Comparison of ENCODE assay signal across 29 cellular contexts in genomic region chr13:99027661-99028425, GRCh38. TPM values are rescaled to one million over a fixed set of nuclear protein-coding genes. Genes with fewer than 3 reads are reported as not detected.
A peak's percentile ranks its signal among the peaks of the same experiment; 100 is the strongest.
DNase-seq lines count a peak whose midpoint lies in the region; ATAC-seq, FAIRE-seq and TF ChIP-seq lines count a peak whose summit lies in the region.
"Had no signal": no experiment of that assay in that cellular context is flagged by ENCODE, and none has a peak within 500 bp of the region (broad histone marks: within the 10 kb centered on the region; RNA-seq: fewer than 3 reads in every experiment).

No MANE protein-coding gene starts in this region.

- H3K27me3 Mint-ChIP-seq in natural killer cell treated with Interleukin-12 subunit alpha and Interleukin-12 subunit beta and Interleukin-15 and Interleukin-18, amount 100 ng/mL, for 72 hours: peaks cover 0 to 6% of the 10 kb centered on the region in 2 donors
- peaks cover 0 to 8% of the 10 kb centered on the region in 2 donors for H3K27me3 Mint-ChIP-seq in natural killer cell (ENCODE audit: low read depth in 2 of 2)
- no peaks in the 10 kb centered on the region for H3K27me3 Mint-ChIP-seq in T-helper 2 cell treated with Interferon-gamma antibody and Interleukin-4, amounts not matched to agents 5 μg/mL and 100 μg/mL, for 36 hours (ENCODE audit: low read depth)

- H3K36me3 ChIP-seq in bronchial epithelial cell (ENCODE audit: control insufficient read depth, insufficient read depth, low read length): no peaks in the 10 kb centered on the region
- H3K36me3 ChIP-seq: adrenal gland, left ventricle myocardium inferior, neutrophil, spleen, tibial artery had no signal

- intact Hi-C loops in natural killer cell (cut with micrococcal nuclease): loop anchor here (10.0 kb wide), 2 partner anchors 107 to 237 kb away; no protein-coding TSS in a partner anchor

- H3K27ac Mint-ChIP-seq in natural killer cell treated with Interleukin-12 subunit alpha and Interleukin-12 subunit beta and Interleukin-15 and Interleukin-18, amount 100 ng/mL, for 72 hours: peak overlapping the region; percentile 68 to 75
- H3K27ac Mint-ChIP-seq in natural killer cell: no peak overlapping the region
- peak overlapping the region; percentile 66 for H3K27ac Mint-ChIP-seq in T-helper 2 cell treated with Interferon-gamma antibody and Interleukin-4, amounts not matched to agents 5 μg/mL and 100 μg/mL, for 36 hours
- H3K27ac Mint-ChIP-seq: endodermal cell had no signal

- peak; percentile 92 for FAIRE-seq in bronchial epithelial cell (lab: Jason Lieb, UNC)
- FAIRE-seq: islet of Langerhans had no signal

- H3K27me3 ChIP-seq in bronchial epithelial cell (ENCODE audit: control insufficient read depth, insufficient read depth, low read length): no peaks in the 10 kb centered on the region
- H3K27me3 ChIP-seq: adrenal gland, body of pancreas, spleen, tibial artery had no signal

- ATAC-seq in natural killer cell treated with Interleukin-12 subunit alpha and Interleukin-12 subunit beta and Interleukin-15 and Interleukin-18, amount 100 ng/mL, for 72 hours: no peak
- no peak for ATAC-seq in natural killer cell
- ATAC-seq in left lobe of liver: no peak
- ATAC-seq: body of pancreas, PC-3, right cardiac atrium had no signal

- H3K4me1 Mint-ChIP-seq in natural killer cell treated with Interleukin-12 subunit alpha and Interleukin-12 subunit beta and Interleukin-15 and Interleukin-18, amount 100 ng/mL, for 72 hours (ENCODE audit: low read depth in 2 of 2): peaks cover 8 to 36% of the 10 kb centered on the region in 2 donors
- peaks cover 8 to 12% of the 10 kb centered on the region in 2 donors for H3K4me1 Mint-ChIP-seq in natural killer cell
- peaks cover 63% of the 10 kb centered on the region for H3K4me1 Mint-ChIP-seq in T-helper 2 cell treated with Interferon-gamma antibody and Interleukin-4, amounts not matched to agents 5 μg/mL and 100 μg/mL, for 36 hours (ENCODE audit: low read depth)
- H3K4me1 Mint-ChIP-seq: endodermal cell had no signal

- peak overlapping the region; percentile 60 for H3K4me3 Mint-ChIP-seq in natural killer cell treated with Interleukin-12 subunit alpha and Interleukin-12 subunit beta and Interleukin-15 and Interleukin-18, amount 100 ng/mL, for 72 hours
- H3K4me3 Mint-ChIP-seq in natural killer cell: no peak overlapping the region
- H3K4me3 Mint-ChIP-seq in T-helper 2 cell treated with Interferon-gamma antibody and Interleukin-4, amounts not matched to agents 5 μg/mL and 100 μg/mL, for 36 hours: peak overlapping the region; percentile 57
- H3K4me3 Mint-ChIP-seq: endodermal cell had no signal

- no peaks in the 10 kb centered on the region for H3K9me3 Mint-ChIP-seq in natural killer cell treated with Interleukin-12 subunit alpha and Interleukin-12 subunit beta and Interleukin-15 and Interleukin-18, amount 100 ng/mL, for 72 hours
- H3K9me3 Mint-ChIP-seq in natural killer cell: no peaks in the 10 kb centered on the region
- H3K9me3 Mint-ChIP-seq in T-helper 2 cell treated with Interferon-gamma antibody and Interleukin-4, amounts not matched to agents 5 μg/mL and 100 μg/mL, for 36 hours: peaks cover 12% of the 10 kb centered on the region

- no peak for DNase-seq in natural killer cell treated with Interleukin-12 subunit alpha and Interleukin-12 subunit beta and Interleukin-15 and Interleukin-18, amount 100 ng/mL, for 72 hours (ENCODE audit: low spot score)
- DNase-seq in natural killer cell: no peak
- no peak for DNase-seq in T-helper 2 cell treated with Interferon-gamma antibody and Interleukin-4, amounts not matched to agents 5 μg/mL and 100 μg/mL, for 36 hours (ENCODE audit: low spot score)
- no peak for DNase-seq in bronchial epithelial cell (ENCODE audit: low read depth)
- DNase-seq in GM10266 (ENCODE audit: extremely low spot score): no peak
- DNase-seq in left lobe of liver (ENCODE audit: low spot score): no peak
- no peak for DNase-seq in NCI-H526 (lab: John Stamatoyannopoulos, UW)
- DNase-seq: adrenal gland; body of pancreas; Caco-2; dermis blood vessel endothelial cell; DMS79 treated with DMSO at 0.1 percent for 48 hours; endodermal cell; GDM1; GM23248; IMR-90; left ventricle myocardium inferior; MV-4-11; NCI-H1436 treated with DMSO at 0.1 percent for 48 hours; NCI-H226; NCI-H69; PC-3; right cardiac atrium; spleen; stimulated activated CD4-positive, alpha-beta T cell treated with anti-CD3 and anti-CD28 coated beads, Interleukin-2, amount 100 ng/mL, for 24 hours; tibial artery had no signal

- H3K4me3 ChIP-seq in bronchial epithelial cell (ENCODE audit: low read depth, low read length): no peak overlapping the region
- H3K4me3 ChIP-seq: adrenal gland, body of pancreas, GM23248, left ventricle myocardium inferior, SK-N-MC, spleen, tibial artery had no signal

- TF ChIP-seq CTCF in natural killer cell (IDR thresholded peaks at IDR 0.05) (no peak), bronchial epithelial cell (IDR thresholded peaks at IDR 0.05; ENCODE audit: insufficient read depth, low read length, severe bottlenecking) (no peak), GM10266 (IDR thresholded peaks at IDR 0.05; ENCODE audit: control insufficient read depth, insufficient read depth, low read depth, missing control alignments) (no peak)

- H3K36me3 Mint-ChIP-seq in natural killer cell treated with Interleukin-12 subunit alpha and Interleukin-12 subunit beta and Interleukin-15 and Interleukin-18, amount 100 ng/mL, for 72 hours: no peaks in the 10 kb centered on the region
- H3K36me3 Mint-ChIP-seq in natural killer cell: no peaks in the 10 kb centered on the region
- peaks cover 24% of the 10 kb centered on the region for H3K36me3 Mint-ChIP-seq in T-helper 2 cell treated with Interferon-gamma antibody and Interleukin-4, amounts not matched to agents 5 μg/mL and 100 μg/mL, for 36 hours (ENCODE audit: low read depth)

RNA-seq across cellular contexts. Expression of gene DOCK9, which starts 50.0 kb away (rescaled TPM):
- 10 to 100 TPM; 25.4 to 26.7 TPM for total RNA-seq in natural killer cell treated with Interleukin-12 subunit alpha and Interleukin-12 subunit beta and Interleukin-15 and Interleukin-18, amount 100 ng/mL, for 72 hours
- total RNA-seq in natural killer cell (10 to 100 TPM; 31.5 to 42.5 (median 40.9) TPM), bronchial epithelial cell (62.1 and 72.9 TPM in 2 replicates), left lobe of liver (18.1 TPM)

Comparison
In these comparisons a context has a peak if more than half of its experiments do, and no peak if none do; other contexts are left out.
1. H3K27ac Mint-ChIP-seq: peak in natural killer cell treated with Interleukin-12 subunit alpha and Interleukin-12 subunit beta and Interleukin-15 and Interleukin-18, amount 100 ng/mL, for 72 hours (2 of 2) and T-helper 2 cell treated with Interferon-gamma antibody and Interleukin-4, amounts not matched to agents 5 μg/mL and 100 μg/mL, for 36 hours (single experiment); none in natural killer cell (0 of 2).